8 cellular contexts compared by ENCODE assay signal in genomic region chr2:46873632-46874068, GRCh38. TPM values are rescaled to one million over a fixed set of nuclear protein-coding genes. Genes with fewer than 3 reads are reported as not detected.
A peak's percentile ranks its signal among the peaks of the same experiment; 100 is the strongest.
DNase-seq lines count a peak whose midpoint lies in the region; ATAC-seq and TF ChIP-seq lines count a peak whose summit lies in the region.

No MANE protein-coding gene starts in this region.

- in situ Hi-C loops in GM13977 (cut with MboI; ENCODE audit: low pct_unique_long_range_greater_than_20kb, low sequenced_read_pairs, unreplicated experiment) = no loop called here

- no peak for TF ChIP-seq CTCF in BJ (IDR thresholded peaks at IDR 0.05; ENCODE audit: insufficient read depth, low read depth, low read length)
- no peak for TF ChIP-seq CTCF in Loucy (conservative IDR thresholded peaks at IDR 0.05; ENCODE audit: low read length)
- no peak for TF ChIP-seq CTCF in GM13977 (IDR thresholded peaks at IDR 0.05; ENCODE audit: extremely low read depth, insufficient read depth, missing control alignments)

- CTCF ChIA-PET in BJ (lab: Yijun Ruan, JAX) = interaction anchor here (0.9 to 1.5 kb wide), 8 partner anchors 12 to 92 kb away, joined by 3 to 6 read pairs (median 4); no protein-coding TSS in a partner anchor

- no peaks in the 10 kb centered on the region for H3K79me2 ChIP-seq in Loucy (ENCODE audit: insufficient read depth, low read length)

- H3K36me3 ChIP-seq in BJ (ENCODE audit: control insufficient read depth, insufficient read depth, low read length) (no peaks in the 10 kb centered on the region), Loucy (ENCODE audit: insufficient read depth, low read length) (no peaks in the 10 kb centered on the region)

- peak overlapping the region; percentile 50 for H2AFZ ChIP-seq in Loucy (ENCODE audit: low read length)

- POLR2A ChIA-PET in BJ (lab: Charles Lee) = interaction anchor here (1.0 to 1.3 kb wide), 2 partner anchors 12 to 14 kb away, joined by 3 read pairs; no protein-coding TSS in a partner anchor

- no peaks in the 10 kb centered on the region for H3F3A ChIP-seq in Loucy (ENCODE audit: low read depth)

- DNase-seq in BJ (ENCODE audit: low read depth) (peak; percentile 91), amniotic epithelial cell (ENCODE audit: low read depth) (peak; percentile 94), iPS-NIHi7 (ENCODE audit: extremely low spot score) (peak; percentile 77), GF-D8 (lab: John Stamatoyannopoulos, UW) (no peak), GM13977 (ENCODE audit: low spot score) (no peak)
- peak; percentile 11 to 22 for DNase-seq in stimulated activated CD4-positive, alpha-beta T cell treated with anti-CD3 and anti-CD28 coated beads, Interleukin-2, amount 100 ng/mL, for 48 hours

- H3K4me1 ChIP-seq in Loucy (ENCODE audit: insufficient read depth, low read length, poor library complexity, severe bottlenecking) = no peaks in the 10 kb centered on the region

- H3K4me3 ChIP-seq in BJ (ENCODE audit: low read depth, low read length) (no peak overlapping the region), Loucy (ENCODE audit: low read length, poor library complexity, severe bottlenecking) (no peak overlapping the region)

- no peak overlapping the region for H3K4me2 ChIP-seq in Loucy (ENCODE audit: low read depth, low read length, poor library complexity, severe bottlenecking)

- H4K20me1 ChIP-seq in Loucy (ENCODE audit: insufficient read depth, low read length, poor library complexity, severe bottlenecking) = no peaks in the 10 kb centered on the region

- no peaks in the 10 kb centered on the region for H3K27me3 ChIP-seq in BJ (ENCODE audit: control insufficient read depth, insufficient read depth, low read length)
- no peaks in the 10 kb centered on the region for H3K27me3 ChIP-seq in Loucy (ENCODE audit: insufficient read depth, low read length, poor library complexity, severe bottlenecking)

- no peaks in the 10 kb centered on the region for H3K9me3 ChIP-seq in Loucy (ENCODE audit: insufficient read depth, low read depth, low read length)

- ATAC-seq in HG03039 (IDR thresholded peaks at IDR 0.05; ENCODE audit: unreplicated experiment) = no peak

- H3K9me2 ChIP-seq in Loucy (replicated peaks; ENCODE audit: low read depth, low read length) = no peaks in the 10 kb centered on the region

- H3K9ac ChIP-seq in Loucy (ENCODE audit: low read depth, low read length, poor library complexity, severe bottlenecking) = no peak overlapping the region

RNA-seq across cellular contexts. Expression of gene MCFD2, which starts 42.0 kb away (rescaled TPM):
- 166 and 236 TPM in 2 replicates for polyA plus RNA-seq in BJ (2011; rRNA removed)
- 114 and 156 TPM in 2 replicates for polyA minus RNA-seq in BJ (2011; rRNA and poly(A)+ RNA removed)

Comparison
In these comparisons a context has a peak if more than half of its experiments do, and no peak if none do; other contexts are left out.
1. DNase-seq: peak in BJ (single experiment), amniotic epithelial cell (single experiment), iPS-NIHi7 (single experiment) and stimulated activated CD4-positive, alpha-beta T cell treated with anti-CD3 and anti-CD28 coated beads, Interleukin-2, amount 100 ng/mL, for 48 hours (2 of 2); none in GF-D8 (single experiment) and GM13977 (single experiment).